ENCODE assay signal across 23 cellular contexts in genomic region chr4:146548443-146548842, GRCh38.
"Had no signal": no experiment of that assay in that cellular context is flagged by ENCODE, and none has a peak within 500 bp of the region (broad histone marks: within the 10 kb centered on the region; RNA-seq: fewer than 3 reads in every experiment).

No MANE protein-coding gene starts in this region.

- H3K4me3 Mint-ChIP-seq: activated CD4-positive, alpha-beta T cell treated with anti-CD3 and anti-CD28 coated beads, Interleukin-2, amount 10 ng/mL, durations not matched to agents 24 days and 14 days; activated CD8-positive, alpha-beta T cell treated with anti-CD3 and anti-CD28 coated beads for 36 hours; activated naive CD4-positive, alpha-beta T cell treated with anti-CD3 and anti-CD28 coated beads for 36 hours; activated T-cell treated with anti-CD3 and anti-CD28 coated beads, Interleukin-2, amount 50 U/mL, for 24 hours had no signal

- H3K4me1 Mint-ChIP-seq: activated CD4-positive, alpha-beta T cell treated with anti-CD3 and anti-CD28 coated beads, Interleukin-2, amount 10 ng/mL, durations not matched to agents 24 days and 14 days had no signal

- H3K4me1 ChIP-seq: adrenal gland, SJCRH30 had no signal

- H3K36me3 ChIP-seq: adrenal gland, brain microvascular endothelial cell, SJCRH30 had no signal

- H3K27ac Mint-ChIP-seq: activated CD4-positive, alpha-beta T cell treated with anti-CD3 and anti-CD28 coated beads, Interleukin-2, amount 10 ng/mL, durations not matched to agents 24 days and 14 days; activated CD8-positive, alpha-beta T cell treated with anti-CD3 and anti-CD28 coated beads for 36 hours; activated naive CD4-positive, alpha-beta T cell treated with anti-CD3 and anti-CD28 coated beads for 36 hours; activated naive CD4-positive, alpha-beta T cell treated with anti-CD3 and anti-CD28 coated beads, Interleukin-2, amount 50 U/mL, for 72 hours; activated T-cell treated with anti-CD3 and anti-CD28 coated beads, Interleukin-2, amount 50 U/mL, for 24 hours; activated T-helper 2 cell treated with anti-CD3 and anti-CD28 coated beads, Interferon-gamma antibody, Interleukin-2, Interleukin-4, amounts not matched to agents 10 μg/mL and 5 μg/mL and 100 μg/mL, durations not matched to agents 14 hours and 24 hours and 36 hours had no signal

- H3K4me3 ChIP-seq: adrenal gland, K562, SJCRH30, SK-N-MC had no signal

- ATAC-seq: activated CD8-positive, alpha-beta T cell treated with anti-CD3 and anti-CD28 coated beads for 36 hours; activated naive CD4-positive, alpha-beta T cell treated with anti-CD3 and anti-CD28 coated beads, Interleukin-2, amount 50 U/mL, for 72 hours had no signal

- H3K9me3 ChIP-seq: adrenal gland, SJCRH30 had no signal

- H3K27me3 ChIP-seq: adrenal gland, brain microvascular endothelial cell, SJCRH30 had no signal

- H3K27ac ChIP-seq: adrenal gland, brain microvascular endothelial cell, SJCRH30, SK-N-MC had no signal

- DNase-seq: activated CD4-positive, alpha-beta T cell treated with anti-CD3 and anti-CD28 coated beads, Interleukin-2, amount 10 ng/mL, durations not matched to agents 24 days and 14 days; activated CD4-positive, alpha-beta T cell treated with anti-CD3 and anti-CD28 coated beads, Interleukin-2, amount 50 U/mL, for 4 hours; activated CD8-positive, alpha-beta T cell treated with anti-CD3 and anti-CD28 coated beads for 36 hours; activated gamma-delta T cell treated with Interleukin-2 at 50 U/mL for 16 hours; activated naive CD4-positive, alpha-beta T cell treated with anti-CD3 and anti-CD28 coated beads for 36 hours; activated T-cell treated with anti-CD3 and anti-CD28 coated beads, Interleukin-2, amount 50 U/mL, for 24 hours; adrenal gland; brain microvascular endothelial cell; central memory CD4-positive, alpha-beta T cell; Karpas-422; NCI-H1048; NCI-H1436 treated with DMSO at 0.1 percent for 48 hours; NCI-H1694 treated with DMSO at 0.1 percent for 48 hours; NCI-H2029; NCI-H345; NCI-H524 treated with DMSO at 0.1 percent for 48 hours; SHP77; SJCRH30; T1000 had no signal
